Comparison of ENCODE assay signal across 15 cellular contexts in genomic region chr5:180525363-180525762, GRCh38.
"Had no signal": no experiment of that assay in that cellular context is flagged by ENCODE, and none has a peak within 500 bp of the region (broad histone marks: within the 10 kb centered on the region; RNA-seq: fewer than 3 reads in every experiment).

No MANE protein-coding gene starts in this region.

- H3K27ac ChIP-seq: body of pancreas, foreskin keratinocyte, left lung, ovary, transverse colon had no signal

- H3K27me3 Mint-ChIP-seq: activated naive CD4-positive, alpha-beta T cell treated with anti-CD3 and anti-CD28 coated beads, Interleukin-2, amount 10 ng/mL, durations not matched to agents 7 days and 5 days had no signal

- ATAC-seq: body of pancreas; foreskin keratinocyte; left lung; sciatic nerve; stimulated activated naive CD8-positive, alpha-beta T cell treated with anti-CD3 and anti-CD28 coated beads, Interleukin-15, Interleukin-2, amounts not matched to agents 100 U/mL and 50 U/mL, for 24 hours had no signal

- H3K27me3 ChIP-seq: body of pancreas, foreskin keratinocyte, left lung, ovary, transverse colon had no signal

- H3K27ac Mint-ChIP-seq: activated naive CD4-positive, alpha-beta T cell treated with anti-CD3 and anti-CD28 coated beads, Interleukin-2, amount 10 ng/mL, durations not matched to agents 7 days and 5 days had no signal

- DNase-seq: activated naive CD4-positive, alpha-beta T cell treated with anti-CD3 and anti-CD28 coated beads, Interleukin-2, amount 10 ng/mL, durations not matched to agents 7 days and 5 days; amygdala; body of pancreas; caudate nucleus; cortex of kidney; effector CD4-positive, alpha-beta T cell; foreskin keratinocyte; glutamatergic neuron; hypothalamus; kidney; left lung; ovary; stimulated activated naive CD8-positive, alpha-beta T cell treated with anti-CD3 and anti-CD28 coated beads, Interleukin-15, Interleukin-2, amounts not matched to agents 100 U/mL and 50 U/mL, for 24 hours; transverse colon had no signal

- H3K4me3 ChIP-seq: body of pancreas, left lung, ovary, transverse colon had no signal

- H3K9me3 Mint-ChIP-seq: activated naive CD4-positive, alpha-beta T cell treated with anti-CD3 and anti-CD28 coated beads, Interleukin-2, amount 10 ng/mL, durations not matched to agents 7 days and 5 days had no signal

- H3K36me3 ChIP-seq: ovary had no signal

- H3K9me3 ChIP-seq: body of pancreas, left lung, ovary, transverse colon had no signal

- H3K4me3 Mint-ChIP-seq: activated naive CD4-positive, alpha-beta T cell treated with anti-CD3 and anti-CD28 coated beads, Interleukin-2, amount 10 ng/mL, durations not matched to agents 7 days and 5 days had no signal
